Comparison of ENCODE assay signal across 8 cellular contexts in genomic region chr10:86399879-86400704, GRCh38. TPM values are rescaled to one million over a fixed set of nuclear protein-coding genes. Genes with fewer than 3 reads are reported as not detected.
DNase-seq lines count a peak whose midpoint lies in the region; ATAC-seq and TF ChIP-seq lines count a peak whose summit lies in the region.

No MANE protein-coding gene starts in this region.

- no peaks in the 10 kb centered on the region for H3K27me3 ChIP-seq in testis

- peaks cover 13% of the 10 kb centered on the region for H3K4me1 ChIP-seq in testis

- WGBS in testis, 2 donors, result 0 to 2% methylated on average over 17 to 81 of the region's 90 CpGs

- TF ChIP-seq CTCF in NB4 (IDR thresholded peaks at IDR 0.05; ENCODE audit: low read depth, low read length) (peak; percentile 90), omental fat pad (IDR thresholded peaks at IDR 0.05) (peak in 2 of 3 donors; percentile 39 to 81), testis (IDR thresholded peaks at IDR 0.05) (peak; percentile 88 to 94 (median 91))

- intact Hi-C loops in testis (cut with DNase I; ENCODE audit: low total_unique reads), result loop anchor here (10.0 kb wide), 1 partner anchor 185 kb away; no protein-coding TSS in a partner anchor

- no peaks in the 10 kb centered on the region for H3K9me3 ChIP-seq in testis

- peak overlapping the region; percentile 69 to 77 for H3K27ac ChIP-seq in testis

- peak; percentile 1 for TF ChIP-seq POLR2A in GM10847 (IDR thresholded peaks at IDR 0.05; ENCODE audit: extremely low read depth, insufficient read length)
- TF ChIP-seq POLR2A in NB4 (IDR thresholded peaks at IDR 0.05; ENCODE audit: extremely low read depth, insufficient read length), result peak; percentile 66
- no peak for TF ChIP-seq POLR2A in testis (IDR thresholded peaks at IDR 0.05)

- DNase-seq in NB4 (ENCODE audit: low read depth) (peak; percentile 98), SK-N-DZ (ENCODE audit: low spot score) (peak; percentile 95), glomerular visceral epithelial cell (ENCODE audit: extremely low spot score) (peak; percentile 97), omental fat pad (ENCODE audit: low spot score) (peak; percentile 88), testis (peak; percentile 96)
- DNase-seq in activated naive CD4-positive, alpha-beta T cell treated with anti-CD3 and anti-CD28 coated beads, Interleukin-2, amount 50 U/mL, for 16 hours, result peak; percentile 96

- no peaks in the 10 kb centered on the region for H3K36me3 ChIP-seq in testis (ENCODE audit: low read depth, missing control alignments)

- peak overlapping the region; percentile 50 for H3K4me3 ChIP-seq in NB4 (ENCODE audit: low read depth, low read length)
- peak overlapping the region; percentile 57 to 58 for H3K4me3 ChIP-seq in testis

- ATAC-seq in HG02588 (IDR thresholded peaks at IDR 0.05; ENCODE audit: unreplicated experiment), result peak; percentile 86
- peak; percentile 94 for ATAC-seq in omental fat pad (ENCODE audit: low FRiP score)

RNA-seq across cellular contexts. Expression of gene GRID1, which starts 33.5 kb away (rescaled TPM):
- polyA plus RNA-seq in SK-N-DZ (2014; cell fraction: cytosol; rRNA removed), result 7.1 and 8.1 TPM in 2 replicates
- polyA plus RNA-seq in SK-N-DZ (2014; cell fraction: nucleus; rRNA removed), result 4.2 and 6.2 TPM in 2 replicates
- 1 to 10 TPM; 1.5 to 3.5 (median 2.4) TPM for total RNA-seq in omental fat pad
- 10 to 100 TPM in 1 of 2 donors, 1 to 10 TPM in 1; 8.1 to 16.7 TPM for total RNA-seq in testis
- 7.4 TPM for polyA plus RNA-seq in testis (ENCODE audit: insufficient read depth, low read depth, low replicate concordance)

Comparison
In these comparisons a context has a peak if more than half of its experiments do, and no peak if none do; other contexts are left out.
1. Peak in every context shown above with its lines: DNase-seq, ATAC-seq, H3K4me3 ChIP-seq and H3K27ac ChIP-seq.